9 cellular contexts compared by ENCODE assay signal in the genomic region with DNA sequence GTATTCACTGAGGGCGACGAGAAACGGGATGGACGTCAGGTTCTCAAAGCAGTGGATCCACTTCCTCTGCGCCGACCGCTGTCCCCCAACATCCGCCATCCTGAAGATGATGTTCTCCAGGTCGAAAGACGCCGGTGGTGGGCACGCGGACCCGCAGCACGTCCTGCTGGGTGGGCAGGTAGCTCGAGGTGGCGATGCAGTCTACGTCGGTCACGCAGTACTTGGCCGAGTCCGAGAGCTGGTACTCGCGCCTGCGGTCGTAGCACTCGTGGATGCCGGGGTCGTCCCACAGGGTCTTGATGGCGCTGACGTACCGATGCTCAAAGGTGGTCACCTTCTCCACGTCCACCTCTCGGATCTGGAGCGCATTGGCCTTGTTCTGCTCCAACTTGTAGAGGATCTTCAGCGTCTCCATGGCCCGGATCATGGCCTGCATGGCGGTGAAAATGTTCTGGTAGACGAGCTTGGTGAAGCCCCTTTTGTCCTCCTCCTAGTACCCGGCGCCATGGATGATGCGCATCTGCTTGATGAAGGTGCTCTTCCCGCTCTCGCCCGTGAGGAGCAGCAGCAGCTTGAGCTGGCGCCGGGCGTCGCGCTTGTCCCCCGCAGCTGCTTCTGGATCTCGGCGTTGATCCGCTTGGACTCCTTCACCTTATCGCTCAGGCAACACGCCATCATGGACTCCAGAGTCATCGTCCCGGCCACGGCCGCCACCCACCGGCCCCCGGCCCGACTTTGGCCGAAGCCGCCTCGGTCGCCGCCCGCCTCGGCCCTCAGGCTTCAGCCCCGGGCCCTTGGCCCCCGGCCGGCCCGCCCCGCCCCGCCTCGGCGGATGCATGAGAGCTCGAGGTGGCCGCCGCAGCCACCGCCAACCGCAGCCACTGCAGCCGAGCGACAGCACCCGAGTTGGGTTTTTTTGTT.
DNase-seq lines count a peak whose midpoint lies in the region; ATAC-seq, FAIRE-seq and TF ChIP-seq lines count a peak whose summit lies in the region.
"Had no signal": no experiment of that assay in that cellular context is flagged by ENCODE, and none has a peak within 500 bp of the region (broad histone marks: within the 10 kb centered on the region; RNA-seq: fewer than 3 reads in every experiment).

No MANE protein-coding gene starts in this region.

- no peaks in the 10 kb centered on the region for H3K36me3 ChIP-seq in bronchial epithelial cell (ENCODE audit: control insufficient read depth, insufficient read depth, low read length)
- H3K36me3 ChIP-seq: neutrophil had no signal

- peaks cover 0 to 14% (median 7%) of the 10 kb centered on the region in 4 donors for H3K4me1 Mint-ChIP-seq in naive thymus-derived CD8-positive, alpha-beta T cell

- H3K4me3 ChIP-seq in bronchial epithelial cell (ENCODE audit: low read depth, low read length) = peak overlapping the region; percentile 1

- POLR2A ChIA-PET in naive thymus-derived CD8-positive, alpha-beta T cell (lab: Charles Lee) = interaction anchor here (1.3 to 2.8 kb wide), 2 partner anchors 12 to 25 kb away, joined by 4 to 15 read pairs; no protein-coding TSS in a partner anchor

- H3K4me3 Mint-ChIP-seq in naive thymus-derived CD8-positive, alpha-beta T cell = peak overlapping the region; percentile 58 to 81 (median 72)

- no peaks in the 10 kb centered on the region for H3K36me3 Mint-ChIP-seq in naive thymus-derived CD8-positive, alpha-beta T cell

- DNase-seq in CD1c-positive myeloid dendritic cell (ENCODE audit: extremely low spot score) (peak; percentile 23), NCI-H69 (lab: John Stamatoyannopoulos, UW) (peak; percentile 59), bronchial epithelial cell (ENCODE audit: low read depth) (no peak)
- peak in 7 of 10 donors; percentile 22 to 55 (median 39) for DNase-seq in naive thymus-derived CD8-positive, alpha-beta T cell

- ATAC-seq in naive thymus-derived CD8-positive, alpha-beta T cell = peak; percentile 75 to 88
- ATAC-seq in GM21737 (IDR thresholded peaks at IDR 0.05; ENCODE audit: unreplicated experiment) = no peak
- no peak for ATAC-seq in GM19452 (IDR thresholded peaks at IDR 0.05; ENCODE audit: unreplicated experiment)
- ATAC-seq in GM18868 (IDR thresholded peaks at IDR 0.05; ENCODE audit: unreplicated experiment) = no peak
- ATAC-seq in GM21360 (IDR thresholded peaks at IDR 0.05; ENCODE audit: unreplicated experiment) = no peak

- H3K9me3 Mint-ChIP-seq in naive thymus-derived CD8-positive, alpha-beta T cell = no peaks in the 10 kb centered on the region

- H3K27ac Mint-ChIP-seq in naive thymus-derived CD8-positive, alpha-beta T cell = peak overlapping the region in 6 of 10 donors; percentile 46 to 72 (median 50)

- no peak for TF ChIP-seq CTCF in bronchial epithelial cell (IDR thresholded peaks at IDR 0.05; ENCODE audit: insufficient read depth, low read length, severe bottlenecking)

- peaks cover 4% of the 10 kb centered on the region for H3K27me3 ChIP-seq in bronchial epithelial cell (ENCODE audit: control insufficient read depth, insufficient read depth, low read length)

- no peak for FAIRE-seq in bronchial epithelial cell (lab: Jason Lieb, UNC)

- peaks cover 0 to 15% (median 5%) of the 10 kb centered on the region in 5 donors for H3K27me3 Mint-ChIP-seq in naive thymus-derived CD8-positive, alpha-beta T cell

Comparison
In these comparisons a context has a peak if more than half of its experiments do, and no peak if none do; other contexts are left out.
1. ATAC-seq: peak in naive thymus-derived CD8-positive, alpha-beta T cell (2 of 2); none in GM21737 (single experiment), GM19452 (single experiment), GM18868 (single experiment) and GM21360 (single experiment).